Comparison of ENCODE assay signal across 22 cellular contexts in genomic region chr20:29740601-29740950, GRCh38.
"Had no signal": no experiment of that assay in that cellular context is flagged by ENCODE, and none has a peak within 500 bp of the region (broad histone marks: within the 10 kb centered on the region; RNA-seq: fewer than 3 reads in every experiment).

No MANE protein-coding gene starts in this region.

- DNase-seq: activated CD4-positive, alpha-beta T cell treated with anti-CD3 and anti-CD28 coated beads for 48 hours; activated CD4-positive, alpha-beta T cell treated with anti-CD3 and anti-CD28 coated beads, Interleukin-2, amount 50 U/mL, for 4 hours; activated CD4-positive, CD25-positive, alpha-beta regulatory T cell treated with anti-CD3 and anti-CD28 coated beads, Interleukin-2, amount 50 U/mL, for 72 hours; activated CD8-positive, alpha-beta memory T cell treated with anti-CD3 and anti-CD28 coated beads, Interleukin-2, amount 50 U/mL, for 48 hours; activated CD8-positive, alpha-beta T cell treated with anti-CD3 and anti-CD28 coated beads, Interleukin-2, amount 10 ng/mL, durations not matched to agents 7 days and 5 days; activated effector memory CD4-positive, alpha-beta T cell treated with anti-CD3 and anti-CD28 coated beads, Interleukin-2, amount 50 U/mL, for 16 hours; activated naive CD4-positive, alpha-beta T cell treated with Interleukin-2 at 50 U/mL for 16 hours; activated naive CD8-positive, alpha-beta T cell treated with anti-CD3 and anti-CD28 coated beads, Interleukin-2, amount 50 U/mL, for 24 hours; activated T-cell treated with anti-CD3 and anti-CD28 coated beads, Interleukin-2, amount 50 U/mL, for 4 hours; amniotic stem cell; body of pancreas; KG1; NCI-H1092; NCI-H1417; NCI-H1930; NCI-H2171; NCI-H2227 treated with DMSO at 0.1 percent for 48 hours; NCI-H446 treated with DMSO at 0.1 percent for 48 hours; NCI-H524 treated with DMSO at 0.1 percent for 48 hours; NCI-H748 treated with DMSO at 0.1 percent for 48 hours; SJCRH30 had no signal

- H3K4me3 ChIP-seq: ascending aorta, body of pancreas, SJCRH30 had no signal

- H3K27me3 ChIP-seq: ascending aorta, body of pancreas, SJCRH30 had no signal

- H3K27ac ChIP-seq: ascending aorta, body of pancreas, SJCRH30 had no signal

- H3K9me3 ChIP-seq: body of pancreas had no signal

- H3K36me3 ChIP-seq: ascending aorta, SJCRH30 had no signal

- H3K4me1 ChIP-seq: ascending aorta, body of pancreas, SJCRH30 had no signal
